ENCODE assay signal across 8 cellular contexts in the genomic region with DNA sequence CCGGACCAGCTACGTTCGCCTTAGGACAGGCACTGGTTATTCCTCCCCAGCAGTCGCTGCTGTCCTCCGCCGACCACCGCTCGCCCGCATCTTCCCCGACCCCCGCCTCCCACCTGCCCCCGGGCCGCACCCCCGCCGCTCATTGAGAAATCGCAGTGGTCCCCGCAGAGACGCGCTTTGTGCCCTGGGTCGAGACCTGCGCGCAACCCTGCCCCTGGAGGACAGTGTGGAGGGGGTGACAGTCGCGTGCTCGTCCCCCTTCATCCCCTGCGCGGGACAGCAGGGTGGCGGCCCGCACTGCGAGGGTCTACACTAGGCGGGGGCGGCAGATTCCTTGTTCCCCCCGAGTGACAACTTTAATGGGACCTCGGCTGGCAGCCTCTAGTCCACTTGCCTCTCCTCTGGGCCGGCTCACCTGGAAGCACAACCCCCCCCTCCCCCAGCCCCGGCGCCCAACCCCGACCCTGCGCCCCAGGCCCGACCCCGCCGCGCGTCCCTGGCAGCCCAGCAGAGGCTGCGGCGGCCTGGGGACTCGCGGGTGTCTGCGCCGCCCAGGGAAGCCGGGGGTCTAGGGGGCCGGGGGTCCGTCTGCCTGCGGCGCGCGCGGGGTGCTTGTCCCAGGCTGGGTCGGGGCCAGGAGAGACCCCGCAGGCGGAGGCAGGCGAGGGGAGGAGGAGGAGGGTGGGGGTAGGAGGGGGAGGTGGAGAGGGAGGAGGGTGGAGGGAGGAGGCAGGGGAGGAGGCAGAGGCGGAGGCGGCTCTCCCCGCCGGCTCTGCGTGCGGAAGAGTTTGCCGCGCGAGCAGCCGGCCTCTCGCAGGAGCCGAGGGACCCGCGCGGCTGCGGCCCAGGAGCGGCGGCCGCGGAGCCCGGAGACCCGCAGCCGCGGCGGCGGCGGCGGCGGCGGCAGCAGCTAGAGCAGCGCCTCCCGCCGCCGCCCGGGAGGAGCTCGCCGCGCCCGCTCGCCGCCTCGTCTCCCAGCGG. TPM values are rescaled to one million over a fixed set of nuclear protein-coding genes. Genes with fewer than 3 reads are reported as not detected.
DNase-seq lines count a peak whose midpoint lies in the region; ATAC-seq and TF ChIP-seq lines count a peak whose summit lies in the region.

Gene NPAS2, plus strand, starts transcription at position 775 of the 981 bp plus-strand sequence. CDS start 84,616 bp downstream, outside the sequence.

- no peaks in the 10 kb centered on the region for H3K36me3 Mint-ChIP-seq in CD4-positive, CD25-positive, alpha-beta regulatory T cell

- no peak within 1 kb of the TSS for H3K27ac Mint-ChIP-seq in CD4-positive, CD25-positive, alpha-beta regulatory T cell

- H3K9ac ChIP-seq in adipocyte (ENCODE audit: low read length), result peak within 1 kb of the TSS; percentile 92

- H3K27me3 Mint-ChIP-seq in CD4-positive, CD25-positive, alpha-beta regulatory T cell, result peaks cover 70% of the 10 kb centered on the region

- no peaks in the 10 kb centered on the region for H3K9me3 ChIP-seq in CD4-positive, CD25-positive, alpha-beta regulatory T cell (ENCODE audit: control insufficient read depth in 2 of 2, low read length in 2 of 2)
- H3K9me3 ChIP-seq in KOPT-K1 (ENCODE audit: insufficient read depth, low read length, poor library complexity, severe bottlenecking), result no peaks in the 10 kb centered on the region
- no peaks in the 10 kb centered on the region for H3K9me3 ChIP-seq in adipocyte (ENCODE audit: control insufficient read depth, low read length)
- no peaks in the 10 kb centered on the region for H3K9me3 ChIP-seq in left ventricle myocardium inferior (replicated peaks)
- H3K9me3 ChIP-seq in psoas muscle, result no peaks in the 10 kb centered on the region

- ATAC-seq in CD4-positive, CD25-positive, alpha-beta regulatory T cell (ENCODE audit: low read depth in 2 of 2), result no peak
- ATAC-seq in psoas muscle (peak; percentile 36 to 51 (median 42)), GM21723 (IDR thresholded peaks at IDR 0.05; ENCODE audit: unreplicated experiment) (no peak), HG02588 (IDR thresholded peaks at IDR 0.05; ENCODE audit: unreplicated experiment) (no peak)

- H3K36me3 ChIP-seq in CD4-positive, CD25-positive, alpha-beta regulatory T cell (ENCODE audit: control insufficient read depth, insufficient read depth, low read length), result no peaks in the 10 kb centered on the region
- H3K36me3 ChIP-seq in KOPT-K1 (ENCODE audit: insufficient read depth, low read length), result no peaks in the 10 kb centered on the region
- no peaks in the 10 kb centered on the region for H3K36me3 ChIP-seq in adipocyte (ENCODE audit: control insufficient read depth, insufficient read depth, low read length, severe bottlenecking)
- H3K36me3 ChIP-seq in left ventricle myocardium inferior, result no peaks in the 10 kb centered on the region
- H3K36me3 ChIP-seq in psoas muscle (ENCODE audit: insufficient read depth in 1 of 2, low read depth in 1 of 2), result no peaks in the 10 kb centered on the region

- H3K4me3 Mint-ChIP-seq in CD4-positive, CD25-positive, alpha-beta regulatory T cell, result peak within 1 kb of the TSS in 3 of 4 donors; percentile 43 to 69 (median 66)

- intact Hi-C loops in left ventricle myocardium inferior (cut with micrococcal nuclease) (no loop called here), psoas muscle (cut with DNase I) (loop anchor here (5.0 to 10.0 kb wide), 5 partner anchors 67 to 212 kb away; no protein-coding TSS in a partner anchor)

- peaks cover 0 to 2% (median 0%) of the 10 kb centered on the region in 7 donors for H3K9me3 Mint-ChIP-seq in CD4-positive, CD25-positive, alpha-beta regulatory T cell

- DNase-seq in CD4-positive, CD25-positive, alpha-beta regulatory T cell, result peak in 1 of 3 donors; percentile 8
- DNase-seq in adipocyte (ENCODE audit: low read depth) (peak; percentile 76), left ventricle myocardium inferior (peak; percentile 54), psoas muscle (peak; percentile 43 to 69), H4 (ENCODE audit: low spot score) (no peak)

- H3K27ac ChIP-seq in CD4-positive, CD25-positive, alpha-beta regulatory T cell (ENCODE audit: insufficient read depth, low read length, poor library complexity, severe bottlenecking), result no peak within 1 kb of the TSS
- H3K27ac ChIP-seq in KOPT-K1 (ENCODE audit: low read depth, low read length, poor library complexity, severe bottlenecking) (peak within 1 kb of the TSS; percentile 56), left ventricle myocardium inferior (replicated peaks) (peak within 1 kb of the TSS; percentile 94), psoas muscle (peak within 1 kb of the TSS; percentile 87)

- peaks cover 32% of the 10 kb centered on the region for H3K27me3 ChIP-seq in CD4-positive, CD25-positive, alpha-beta regulatory T cell (ENCODE audit: control insufficient read depth, insufficient read depth, low read length)
- no peaks in the 10 kb centered on the region for H3K27me3 ChIP-seq in adipocyte (replicated peaks; ENCODE audit: control insufficient read depth, insufficient read depth, low read length)
- no peaks in the 10 kb centered on the region for H3K27me3 ChIP-seq in left ventricle myocardium inferior (ENCODE audit: low read depth)
- no peaks in the 10 kb centered on the region for H3K27me3 ChIP-seq in psoas muscle (ENCODE audit: insufficient read depth in 3 of 3, low read length in 2 of 3)

- 0% methylated on average over 57 to 105 of the region's 105 CpGs for WGBS in psoas muscle, 3 donors

- TF ChIP-seq CTCF in left ventricle myocardium inferior (IDR thresholded peaks at IDR 0.05; ENCODE audit: borderline replicate concordance), result no peak
- TF ChIP-seq CTCF in psoas muscle (IDR thresholded peaks at IDR 0.05), result no peak

- H3K4me3 ChIP-seq in CD4-positive, CD25-positive, alpha-beta regulatory T cell (ENCODE audit: low read depth, low read length), result no peak within 1 kb of the TSS
- H3K4me3 ChIP-seq in adipocyte (ENCODE audit: low read length) (peak within 1 kb of the TSS; percentile 88), left ventricle myocardium inferior (peak within 1 kb of the TSS; percentile 91), psoas muscle (peak within 1 kb of the TSS; percentile 83)

- H3K4me1 Mint-ChIP-seq in CD4-positive, CD25-positive, alpha-beta regulatory T cell, result peaks cover 0 to 14% (median 4%) of the 10 kb centered on the region in 4 donors

- H3K4me1 ChIP-seq in CD4-positive, CD25-positive, alpha-beta regulatory T cell (ENCODE audit: control insufficient read depth, insufficient read depth, low read length, poor library complexity, severe bottlenecking), result peaks cover 9% of the 10 kb centered on the region
- H3K4me1 ChIP-seq in adipocyte (ENCODE audit: control insufficient read depth, insufficient read depth, low read length), result peaks cover 26% of the 10 kb centered on the region
- H3K4me1 ChIP-seq in left ventricle myocardium inferior, result peaks cover 81% of the 10 kb centered on the region
- H3K4me1 ChIP-seq in psoas muscle, result peaks cover 24% of the 10 kb centered on the region

RNA-seq across cellular contexts. Expression of gene NPAS2, which starts in this region (rescaled TPM):
- total RNA-seq in CD4-positive, CD25-positive, alpha-beta regulatory T cell, result 0.54 TPM
- under 1 TPM in 3 of 4 donors, not detected in 1; 0.22 to 0.72 (median 0.53) TPM for polyA plus RNA-seq in CD4-positive, CD25-positive, alpha-beta regulatory T cell
- 51.0 TPM for total RNA-seq in left ventricle myocardium inferior
- total RNA-seq in psoas muscle, result 10 to 100 TPM in 3 of 4 donors, 1 to 10 TPM in 1; 8.7 to 42.7 (median 16.9) TPM
- 10 to 100 TPM in 2 of 3 donors, 1 to 10 TPM in 1; 8.5 to 56.2 (median 17.3) TPM for polyA plus RNA-seq in psoas muscle
- total RNA-seq in H4 (2014; rRNA removed; shearing (Covaris generic)), result 2.8 and 4.7 TPM in 2 replicates

Comparison
In these comparisons a context has a peak if more than half of its experiments do, and no peak if none do; other contexts are left out.
1. RNA of gene NPAS2 (polyA plus RNA-seq): 8.5 to 56.2 TPM in psoas muscle; 0.22 to 0.72 TPM in CD4-positive, CD25-positive, alpha-beta regulatory T cell; every median in the first group is over 4 times any median in the second.
2. ATAC-seq: peak in psoas muscle (4 of 4); none in CD4-positive, CD25-positive, alpha-beta regulatory T cell (0 of 2), GM21723 (single experiment) and HG02588 (single experiment).